ENCODE assay signal across 6 cellular contexts in the genomic region with DNA sequence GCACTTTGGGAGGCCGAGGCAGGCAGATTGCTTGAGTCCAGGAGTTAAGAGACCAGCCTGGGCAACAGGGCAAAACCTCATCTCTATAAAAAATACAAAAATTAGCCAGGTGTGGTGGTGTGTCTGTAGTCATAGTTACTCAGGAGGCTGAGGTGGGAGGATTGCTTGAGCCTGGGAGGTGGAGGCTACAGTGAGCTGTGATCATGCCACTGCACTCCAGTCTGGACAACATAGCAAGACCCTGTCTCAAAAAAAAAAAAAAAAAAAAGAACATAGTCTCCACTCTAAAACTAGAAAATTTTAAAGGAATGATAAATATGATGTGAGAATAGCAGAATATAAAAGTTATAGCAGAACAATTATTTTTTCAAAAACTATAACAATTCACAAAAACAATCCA. TPM values are rescaled to one million over a fixed set of nuclear protein-coding genes. Genes with fewer than 3 reads are reported as not detected.
DNase-seq lines count a peak whose midpoint lies in the region; ATAC-seq, FAIRE-seq and TF ChIP-seq lines count a peak whose summit lies in the region.
"Not testable (repeated sequence)": the region's sequence is repeated elsewhere in the genome, so short reads cannot be mapped to it uniquely, and the experiment has no call there.
"Had no signal": no experiment of that assay in that cellular context is flagged by ENCODE, and none has a peak within 500 bp of the region (broad histone marks: within the 10 kb centered on the region; RNA-seq: fewer than 3 reads in every experiment).

No MANE protein-coding gene starts in this region.

- not testable (repeated sequence) for H3K36me3 ChIP-seq in CD8-positive, alpha-beta T cell (ENCODE audit: insufficient read depth, low read length); HepG2 (replicated peaks in 1 of 2; ENCODE audit: control insufficient read depth in 1 of 2, insufficient read depth in 2 of 2, low read length in 2 of 2)
- peaks cover 31% of the 10 kb centered on the region for H3K36me3 ChIP-seq in Karpas-422 (ENCODE audit: insufficient read depth, low read length)
- H3K36me3 ChIP-seq in OCI-LY7 (ENCODE audit: insufficient read depth, low read length), result peaks cover 41% of the 10 kb centered on the region

- not testable (repeated sequence) for H3K4me3 ChIP-seq in CD8-positive, alpha-beta T cell (ENCODE audit: low read depth, low read length); OCI-LY7 (ENCODE audit: low read depth, low read length, poor library complexity, severe bottlenecking); HepG2 (replicated peaks in 1 of 3; ENCODE audit: insufficient read depth in 1 of 3, low read depth in 2 of 3, low read length in 3 of 3)
- peak overlapping the region; percentile 80; the same call in 1 of the 2 replicates for H3K4me3 ChIP-seq in Karpas-422 (ENCODE audit: low read length)

- not testable (repeated sequence) for H4K20me1 ChIP-seq in Karpas-422 (ENCODE audit: insufficient read depth, low read depth, low read length); OCI-LY7 (ENCODE audit: insufficient read depth, low read length); HepG2 (ENCODE audit: insufficient read depth, low read length)

- peak overlapping the region; percentile 18 for H3K27ac Mint-ChIP-seq in CD8-positive, alpha-beta T cell

- H3K9me2 ChIP-seq in Karpas-422 (replicated peaks; ENCODE audit: insufficient read depth, low read length); OCI-LY7 (ENCODE audit: insufficient read depth, low read length): not testable (repeated sequence)

- POLR2A ChIA-PET in CD8-positive, alpha-beta T cell (lab: Charles Lee); HepG2 (lab: Yijun Ruan, JAX): not testable (repeated sequence)
- POLR2A ChIA-PET in OCI-LY7 (lab: Charles Lee), result interaction anchor here (0.7 to 1.0 kb wide), 2 partner anchors 222 to 1310 kb away, joined by 3 to 4 read pairs; no protein-coding TSS in a partner anchor

- H3K36me3 Mint-ChIP-seq in CD8-positive, alpha-beta T cell, result peaks cover 28% of the 10 kb centered on the region

- not testable (repeated sequence) for DNase-seq in CD8-positive, alpha-beta T cell; OCI-LY7 (ENCODE audit: low spot score); HepG2 (ENCODE audit: low spot score)
- DNase-seq in Karpas-422, result peak; percentile 52

- not testable (repeated sequence) for H3K27me3 ChIP-seq in CD8-positive, alpha-beta T cell (ENCODE audit: insufficient read depth, low read length); Karpas-422 (ENCODE audit: low read length); HepG2 (ENCODE audit: control insufficient read depth in 1 of 2, insufficient read depth in 2 of 2, low read length in 2 of 2)

- not testable (repeated sequence) for H3K9me3 ChIP-seq in CD8-positive, alpha-beta T cell (ENCODE audit: low read length); Karpas-422 (ENCODE audit: low read length); OCI-LY7 (ENCODE audit: low read length); HepG2 (ENCODE audit: low read length)

- H3K4me2 ChIP-seq in Karpas-422 (ENCODE audit: low read depth, low read length, poor library complexity, severe bottlenecking) (peak overlapping the region; percentile 88), OCI-LY7 (ENCODE audit: low read length) (peak overlapping the region; percentile 17; the same call in 1 of the 2 replicates)
- H3K4me2 ChIP-seq in HepG2 (ENCODE audit: low read depth, low read length), result not testable (repeated sequence)

- H3K79me2 ChIP-seq in Karpas-422 (ENCODE audit: low read length), result peaks cover 32% of the 10 kb centered on the region
- peaks cover 62% of the 10 kb centered on the region for H3K79me2 ChIP-seq in OCI-LY7 (ENCODE audit: insufficient read depth, low read depth, low read length)
- H3K79me2 ChIP-seq in HepG2 (ENCODE audit: insufficient read depth, low read length), result not testable (repeated sequence)

- BruUV-seq in OCI-LY7 (replicated peaks; lab: Mats Ljungman, UMichigan); HepG2 (replicated peaks; lab: Mats Ljungman, UMichigan): not testable (repeated sequence)

- intact Hi-C loops in CD8-positive, alpha-beta T cell (cut with DNase I, micrococcal nuclease), result loop anchor here in 1 of 2 experiments (10.0 kb wide), 1 partner anchor 346 kb away; no protein-coding TSS in a partner anchor
- intact Hi-C loops in OCI-LY7 (cut with micrococcal nuclease; ENCODE audit: unreplicated experiment); HepG2 (cut with micrococcal nuclease; ENCODE audit: unreplicated experiment): not testable (repeated sequence)

- H3K9ac ChIP-seq in Karpas-422 (ENCODE audit: low read length), result peak overlapping the region; percentile 8; the same call in 1 of the 2 replicates
- H3K9ac ChIP-seq in HepG2 (ENCODE audit: insufficient read depth, low read depth, low read length), result not testable (repeated sequence)

- not testable (repeated sequence) for H3K27me3 Mint-ChIP-seq in CD8-positive, alpha-beta T cell (ENCODE audit: low read depth)

- not testable (repeated sequence) for H3K9me3 Mint-ChIP-seq in CD8-positive, alpha-beta T cell

- not testable (repeated sequence) for TF ChIP-seq RAD21 in HepG2 (CRISPR knock-in tag; IDR thresholded peaks at IDR 0.05)

- in situ Hi-C loops in HepG2 (cut with HindIII; ENCODE audit: extremely low pct_ligation_motif_present, low pct_unique_long_range_greater_than_20kb), result not testable (repeated sequence)

- not testable (repeated sequence) for H3K27ac ChIP-seq in CD8-positive, alpha-beta T cell (ENCODE audit: low read depth, low read length); OCI-LY7 (ENCODE audit: low read depth, low read length, poor library complexity, severe bottlenecking); HepG2 (ENCODE audit: extremely low read length, insufficient read depth, low read length)
- peak overlapping the region; percentile 96 for H3K27ac ChIP-seq in Karpas-422 (ENCODE audit: low read length)

- 23% methylated on average over 1 of the region's 1 CpG for WGBS in HepG2 (ENCODE audit: low lambda C conversion rate)

- CTCF ChIA-PET in CD8-positive, alpha-beta T cell (lab: Charles Lee), result interaction anchor here (0.6 kb wide), 1 partner anchor 297 kb away, joined by 3 read pairs; no protein-coding TSS in a partner anchor
- CTCF ChIA-PET in OCI-LY7 (lab: Charles Lee; ENCODE audit: unreplicated experiment); HepG2 (lab: Yijun Ruan, JAX; ENCODE audit: low intra/inter-chr PET ratio, low total read pairs): not testable (repeated sequence)

- H2AFZ ChIP-seq in Karpas-422 (ENCODE audit: low read length); OCI-LY7 (ENCODE audit: low read length); HepG2 (ENCODE audit: low read length): not testable (repeated sequence)

- not testable (repeated sequence) for FAIRE-seq in HepG2 (lab: Jason Lieb, UNC)

- not testable (repeated sequence) for ATAC-seq in CD8-positive, alpha-beta T cell; HepG2

- TF ChIP-seq CTCF in CD8-positive, alpha-beta T cell (IDR thresholded peaks at IDR 0.05); OCI-LY7 (conservative IDR thresholded peaks at IDR 0.05; ENCODE audit: low read length); HepG2 (CRISPR knock-in tag; IDR thresholded peaks at IDR 0.05): not testable (repeated sequence)

- H3K4me3 Mint-ChIP-seq in CD8-positive, alpha-beta T cell, result not testable (repeated sequence)

- peaks cover 26% of the 10 kb centered on the region for H3K4me1 Mint-ChIP-seq in CD8-positive, alpha-beta T cell (ENCODE audit: low read depth)

- TF ChIP-seq POLR2A in HepG2 (IDR thresholded peaks at IDR 0.05; ENCODE audit: insufficient read depth in 1 of 2, low read depth in 2 of 2, low read length in 2 of 2), result not testable (repeated sequence)

- not testable (repeated sequence) for TF ChIP-seq EP300 in HepG2 (IDR thresholded peaks at IDR 0.05; ENCODE audit: low read depth in 2 of 2, low read length in 2 of 2); HepG2 (CRISPR knock-in tag; IDR thresholded peaks at IDR 0.05; ENCODE audit: borderline replicate concordance)

- H3K4me1 ChIP-seq in CD8-positive, alpha-beta T cell (ENCODE audit: insufficient read depth, low read length), result not testable (repeated sequence)
- H3K4me1 ChIP-seq in Karpas-422 (ENCODE audit: low read length), result peaks cover 69% of the 10 kb centered on the region
- peaks cover 68% of the 10 kb centered on the region for H3K4me1 ChIP-seq in OCI-LY7 (ENCODE audit: insufficient read depth, low read length, poor library complexity, severe bottlenecking)
- peaks cover 55% of the 10 kb centered on the region for H3K4me1 ChIP-seq in HepG2 (ENCODE audit: insufficient read depth, low read length)

RNA-seq across cellular contexts. Expression of a gene that starts 10.5 kb away (rescaled TPM):
- total RNA-seq in CD8-positive, alpha-beta T cell, result 1 to 10 TPM; 9.9 to 10.0 TPM
- total RNA-seq in Karpas-422 (2014; rRNA removed; shearing (Covaris generic); ENCODE audit: low replicate concordance), result 122 and 179 TPM in 2 replicates
- 36.1 and 41.0 TPM in 2 replicates for total RNA-seq in OCI-LY7 (2014; rRNA removed; shearing (Covaris generic))
- total RNA-seq in OCI-LY7 (2022) (59.4 and 61.2 TPM in 2 replicates), HepG2 (2016; rRNA removed; fragmentation: Illumina TruSeq; extraction: Trizol) (147 and 174 TPM in 2 replicates)
- 53.8 and 58.2 TPM in 2 replicates for total RNA-seq in HepG2 (2016; cell fraction: cytosol; rRNA removed; fragmentation: Illumina TruSeq; extraction: Trizol; ENCODE audit: low read depth)
- 157 and 177 TPM in 2 replicates for total RNA-seq in HepG2 (2016; cell fraction: insoluble cytoplasmic fraction; rRNA removed; fragmentation: Illumina TruSeq; extraction: Trizol)
- 56.7 and 63.7 TPM in 2 replicates for total RNA-seq in HepG2 (2016; cell fraction: membrane; rRNA removed; fragmentation: Illumina TruSeq; extraction: Trizol)
- total RNA-seq in HepG2 (2016; cell fraction: nucleus; rRNA removed; fragmentation: Illumina TruSeq; extraction: Trizol), result 55.4 and 59.6 TPM in 2 replicates
- 114 and 117 TPM in 2 replicates for polyA plus RNA-seq in HepG2 (2011; rRNA removed)
- 87.7 and 112 TPM in 2 replicates for polyA plus RNA-seq in HepG2 (2011; cell fraction: cytosol; rRNA removed)
- 78.9 and 79.1 TPM in 2 replicates for polyA plus RNA-seq in HepG2 (2011; cell fraction: nucleus; rRNA removed)
- polyA plus RNA-seq in HepG2 (2012), result 97.2 and 132 TPM in 2 replicates
- 63.2 and 71.4 TPM in 2 replicates for polyA plus RNA-seq in HepG2 (2016; cell fraction: cytosol; fragmentation: Illumina TruSeq; extraction: Trizol; ENCODE audit: low read depth)
- polyA plus RNA-seq in HepG2 (2016; cell fraction: insoluble cytoplasmic fraction; fragmentation: Illumina TruSeq; extraction: Trizol; ENCODE audit: low read depth), result 204 and 206 TPM in 2 replicates
- polyA plus RNA-seq in HepG2 (2016; cell fraction: membrane; fragmentation: Illumina TruSeq; extraction: Trizol; ENCODE audit: low read depth), result 50.8 and 59.5 TPM in 2 replicates
- 122 and 123 TPM in 2 replicates for polyA plus RNA-seq in HepG2 (2016; cell fraction: nucleus; fragmentation: Illumina TruSeq; extraction: Trizol; ENCODE audit: insufficient read depth, low read depth)
- polyA minus RNA-seq in HepG2 (2011; rRNA and poly(A)+ RNA removed; ENCODE audit: low replicate concordance), result 18.9 and 75.8 TPM in 2 replicates
- 33.0 and 38.4 TPM in 2 replicates for polyA minus RNA-seq in HepG2 (2011; cell fraction: cytosol; rRNA and poly(A)+ RNA removed)
- polyA minus RNA-seq in HepG2 (2011; cell fraction: nucleus; rRNA and poly(A)+ RNA removed), result 20.5 and 29.8 TPM in 2 replicates

RNA-seq across cellular contexts. Expression of a gene that starts 17.5 kb away (rescaled TPM):
- total RNA-seq in CD8-positive, alpha-beta T cell, result 1 to 10 TPM in 1 of 2 experiments, under 1 TPM in 1; 0.69 to 1.7 TPM
- 1.9 and 4.5 TPM in 2 replicates for total RNA-seq in Karpas-422 (2014; rRNA removed; shearing (Covaris generic); ENCODE audit: low replicate concordance)
- 0.50 TPM in 1 of 2 replicates, not detected in the other for total RNA-seq in OCI-LY7 (2014; rRNA removed; shearing (Covaris generic))
- total RNA-seq in OCI-LY7 (2022) (1.6 and 2.7 TPM in 2 replicates), HepG2 (2016; rRNA removed; fragmentation: Illumina TruSeq; extraction: Trizol) (0.49 TPM in 1 of 2 replicates, not detected in the other)
- total RNA-seq in HepG2 (2016; cell fraction: cytosol; rRNA removed; fragmentation: Illumina TruSeq; extraction: Trizol; ENCODE audit: low read depth), result not detected in 2 replicates
- total RNA-seq in HepG2 (2016; cell fraction: insoluble cytoplasmic fraction; rRNA removed; fragmentation: Illumina TruSeq; extraction: Trizol), result 0.82 TPM in 1 of 2 replicates, not detected in the other
- not detected in 2 replicates for total RNA-seq in HepG2 (2016; cell fraction: membrane; rRNA removed; fragmentation: Illumina TruSeq; extraction: Trizol)
- 1.8 and 2.2 TPM in 2 replicates for total RNA-seq in HepG2 (2016; cell fraction: nucleus; rRNA removed; fragmentation: Illumina TruSeq; extraction: Trizol)
- 2.3 and 2.9 TPM in 2 replicates for polyA plus RNA-seq in HepG2 (2011; rRNA removed)
- not detected in 2 replicates for polyA plus RNA-seq in HepG2 (2011; cell fraction: cytosol; rRNA removed)
- polyA plus RNA-seq in HepG2 (2011; cell fraction: nucleus; rRNA removed), result 1.3 and 2.4 TPM in 2 replicates
- 0.71 and 2.0 TPM in 2 replicates for polyA plus RNA-seq in HepG2 (2012)
- polyA plus RNA-seq in HepG2 (2016; cell fraction: cytosol; fragmentation: Illumina TruSeq; extraction: Trizol; ENCODE audit: low read depth), result not detected in 2 replicates
- polyA plus RNA-seq in HepG2 (2016; cell fraction: insoluble cytoplasmic fraction; fragmentation: Illumina TruSeq; extraction: Trizol; ENCODE audit: low read depth), result not detected in 2 replicates
- polyA plus RNA-seq in HepG2 (2016; cell fraction: membrane; fragmentation: Illumina TruSeq; extraction: Trizol; ENCODE audit: low read depth), result not detected in 2 replicates
- 5.4 and 6.5 TPM in 2 replicates for polyA plus RNA-seq in HepG2 (2016; cell fraction: nucleus; fragmentation: Illumina TruSeq; extraction: Trizol; ENCODE audit: insufficient read depth, low read depth)
- 0.63 and 3.7 TPM in 2 replicates for polyA minus RNA-seq in HepG2 (2011; rRNA and poly(A)+ RNA removed; ENCODE audit: low replicate concordance)
- not detected in 2 replicates for polyA minus RNA-seq in HepG2 (2011; cell fraction: cytosol; rRNA and poly(A)+ RNA removed)
- 3.6 and 6.1 TPM in 2 replicates for polyA minus RNA-seq in HepG2 (2011; cell fraction: nucleus; rRNA and poly(A)+ RNA removed)
- total RNA-seq: A673 had no signal

RNA-seq across cellular contexts. Expression of a gene that starts 23.5 kb away (rescaled TPM):
- under 1 TPM; 0.43 to 0.53 TPM for total RNA-seq in CD8-positive, alpha-beta T cell
- total RNA-seq in Karpas-422 (2014; rRNA removed; shearing (Covaris generic); ENCODE audit: low replicate concordance), result 16.1 and 36.1 TPM in 2 replicates
- 2.1 and 5.8 TPM in 2 replicates for total RNA-seq in OCI-LY7 (2014; rRNA removed; shearing (Covaris generic))
- total RNA-seq in OCI-LY7 (2022), result 3.0 and 3.7 TPM in 2 replicates
- total RNA-seq in HepG2 (2016; rRNA removed; fragmentation: Illumina TruSeq; extraction: Trizol), result 34.2 and 35.2 TPM in 2 replicates
- 19.8 and 21.5 TPM in 2 replicates for total RNA-seq in HepG2 (2016; cell fraction: cytosol; rRNA removed; fragmentation: Illumina TruSeq; extraction: Trizol; ENCODE audit: low read depth)
- 36.3 and 38.2 TPM in 2 replicates for total RNA-seq in HepG2 (2016; cell fraction: insoluble cytoplasmic fraction; rRNA removed; fragmentation: Illumina TruSeq; extraction: Trizol)
- 19.3 and 19.9 TPM in 2 replicates for total RNA-seq in HepG2 (2016; cell fraction: membrane; rRNA removed; fragmentation: Illumina TruSeq; extraction: Trizol)
- 23.5 and 24.0 TPM in 2 replicates for total RNA-seq in HepG2 (2016; cell fraction: nucleus; rRNA removed; fragmentation: Illumina TruSeq; extraction: Trizol)
- 32.9 and 33.0 TPM in 2 replicates for polyA plus RNA-seq in HepG2 (2011; rRNA removed)
- 14.0 and 21.3 TPM in 2 replicates for polyA plus RNA-seq in HepG2 (2011; cell fraction: cytosol; rRNA removed)
- polyA plus RNA-seq in HepG2 (2011; cell fraction: nucleus; rRNA removed), result 86.1 and 93.8 TPM in 2 replicates
- 18.7 and 23.6 TPM in 2 replicates for polyA plus RNA-seq in HepG2 (2012)
- polyA plus RNA-seq in HepG2 (2016; cell fraction: cytosol; fragmentation: Illumina TruSeq; extraction: Trizol; ENCODE audit: low read depth), result 18.2 and 18.9 TPM in 2 replicates
- polyA plus RNA-seq in HepG2 (2016; cell fraction: insoluble cytoplasmic fraction; fragmentation: Illumina TruSeq; extraction: Trizol; ENCODE audit: low read depth), result 33.4 and 34.7 TPM in 2 replicates
- polyA plus RNA-seq in HepG2 (2016; cell fraction: membrane; fragmentation: Illumina TruSeq; extraction: Trizol; ENCODE audit: low read depth), result 14.3 and 21.1 TPM in 2 replicates
- 56.7 and 59.1 TPM in 2 replicates for polyA plus RNA-seq in HepG2 (2016; cell fraction: nucleus; fragmentation: Illumina TruSeq; extraction: Trizol; ENCODE audit: insufficient read depth, low read depth)
- 2.7 and 14.8 TPM in 2 replicates for polyA minus RNA-seq in HepG2 (2011; rRNA and poly(A)+ RNA removed; ENCODE audit: low replicate concordance)
- 5.5 and 6.4 TPM in 2 replicates for polyA minus RNA-seq in HepG2 (2011; cell fraction: cytosol; rRNA and poly(A)+ RNA removed)
- polyA minus RNA-seq in HepG2 (2011; cell fraction: nucleus; rRNA and poly(A)+ RNA removed), result 14.0 and 15.7 TPM in 2 replicates
- polyA plus RNA-seq: CD8-positive, alpha-beta memory T cell had no signal
